In genomic region chr7:95840953-95841950, GRCh38 we compare ENCODE assay signal across 1 cellular context.
TF ChIP-seq lines count a peak whose summit lies in the region.

No MANE protein-coding gene starts in this region.

TF ChIP-seq in H1, 55 proteins besides CTCF, POLR2A, EP300 and RAD21:
- TF ChIP-seq CHD7 (IDR thresholded peaks at IDR 0.05; ENCODE audit: insufficient replicate concordance, low read length) (no peak), KDM5A (IDR thresholded peaks at IDR 0.05; ENCODE audit: low read length) (no peak), KDM1A (IDR thresholded peaks at IDR 0.05; ENCODE audit: borderline replicate concordance, low read length) (no peak), USF2 (IDR thresholded peaks at IDR 0.05; ENCODE audit: low read length) (no peak), EZH2 (IDR thresholded peaks at IDR 0.05; ENCODE audit: low read depth, low read length, severe bottlenecking) (no peak), CTBP2 (IDR thresholded peaks at IDR 0.05; ENCODE audit: borderline replicate concordance, insufficient read depth, insufficient read length, low read length) (no peak), BCL11A (IDR thresholded peaks at IDR 0.05; ENCODE audit: low read depth in 2 of 2, low read length in 2 of 2) (no peak), RXRA (IDR thresholded peaks at IDR 0.05; ENCODE audit: insufficient read depth, low read depth, low read length) (no peak), ASH2L (IDR thresholded peaks at IDR 0.05; ENCODE audit: low read length) (no peak), CBX8 (IDR thresholded peaks at IDR 0.05; ENCODE audit: borderline replicate concordance, low read depth, low read length) (no peak), TAF1 (IDR thresholded peaks at IDR 0.05; ENCODE audit: low read depth, low read length) (no peak), SRF (IDR thresholded peaks at IDR 0.05; ENCODE audit: low read depth, low read length) (no peak), CREB1 (IDR thresholded peaks at IDR 0.05) (no peak), SP4 (IDR thresholded peaks at IDR 0.05; ENCODE audit: low read length) (no peak)
TF ChIP-seq in H1: peak in this region for 0.
